Comparison of ENCODE assay signal across 14 cellular contexts in the genomic region with DNA sequence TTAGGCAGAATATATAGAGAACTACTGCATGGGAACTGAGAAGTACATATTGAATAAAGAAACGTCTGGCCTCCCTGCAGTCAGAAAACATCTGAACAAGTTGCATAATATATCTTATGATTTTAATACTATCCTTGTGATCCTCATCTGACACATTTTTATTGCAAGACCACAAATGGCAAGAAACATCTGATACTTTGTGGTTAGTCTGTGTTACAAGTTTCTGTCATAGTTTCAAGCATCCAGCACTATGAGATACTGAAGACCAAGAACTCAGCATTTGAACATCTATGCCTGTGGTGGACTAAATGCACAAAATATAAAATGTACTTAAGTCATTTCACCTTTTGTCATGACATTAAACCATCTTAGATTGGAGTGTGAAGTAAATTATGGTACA.
"Had no signal": no experiment of that assay in that cellular context is flagged by ENCODE, and none has a peak within 500 bp of the region (broad histone marks: within the 10 kb centered on the region; RNA-seq: fewer than 3 reads in every experiment).

No MANE protein-coding gene starts in this region.

- H3K27me3 Mint-ChIP-seq: activated CD4-positive, alpha-beta T cell treated with anti-CD3 and anti-CD28 coated beads, Interleukin-2, amount 10 ng/mL, durations not matched to agents 7 days and 5 days; memory B cell had no signal

- H3K4me1 ChIP-seq: ascending aorta, left ventricle myocardium inferior, transverse colon had no signal

- H3K36me3 ChIP-seq: ascending aorta, left ventricle myocardium inferior, transverse colon had no signal

- H3K27ac ChIP-seq: ascending aorta, left ventricle myocardium inferior, transverse colon had no signal

- H3K36me3 Mint-ChIP-seq: memory B cell had no signal

- H3K27ac Mint-ChIP-seq: activated CD4-positive, alpha-beta T cell treated with anti-CD3 and anti-CD28 coated beads, Interleukin-2, amount 10 ng/mL, durations not matched to agents 7 days and 5 days; memory B cell; natural killer cell; T-helper 2 cell treated with Interferon-gamma antibody and Interleukin-4, amounts not matched to agents 5 μg/mL and 100 μg/mL, for 36 hours had no signal

- FAIRE-seq: small intestine had no signal

- H3K4me3 Mint-ChIP-seq: activated CD4-positive, alpha-beta T cell treated with anti-CD3 and anti-CD28 coated beads, Interleukin-2, amount 10 ng/mL, durations not matched to agents 7 days and 5 days; memory B cell; natural killer cell; T-helper 2 cell treated with Interferon-gamma antibody and Interleukin-4, amounts not matched to agents 5 μg/mL and 100 μg/mL, for 36 hours had no signal

- H3K4me3 ChIP-seq: ascending aorta, left ventricle myocardium inferior, mucosa of descending colon, transverse colon had no signal

- ATAC-seq: mucosa of descending colon; natural killer cell; stimulated activated naive CD8-positive, alpha-beta T cell treated with anti-CD3 and anti-CD28 coated beads, Interleukin-15, Interleukin-2, amounts not matched to agents 100 U/mL and 50 U/mL, for 24 hours had no signal

- DNase-seq: activated CD4-positive, alpha-beta T cell treated with anti-CD3 and anti-CD28 coated beads, Interleukin-2, amount 10 ng/mL, durations not matched to agents 7 days and 5 days; activated CD4-positive, CD25-positive, alpha-beta regulatory T cell; activated CD8-positive, alpha-beta memory T cell treated with anti-CD3 and anti-CD28 coated beads, Interleukin-2, amount 50 U/mL, for 48 hours; activated naive CD4-positive, alpha-beta T cell; left ventricle myocardium inferior; mucosa of descending colon; natural killer cell; posterior cingulate gyrus; small intestine; stimulated activated naive CD8-positive, alpha-beta T cell treated with anti-CD3 and anti-CD28 coated beads, Interleukin-15, Interleukin-2, amounts not matched to agents 100 U/mL and 50 U/mL, for 24 hours; transverse colon had no signal

- H3K27me3 ChIP-seq: ascending aorta, transverse colon had no signal

- H3K4me1 Mint-ChIP-seq: activated CD4-positive, alpha-beta T cell treated with anti-CD3 and anti-CD28 coated beads, Interleukin-2, amount 10 ng/mL, durations not matched to agents 7 days and 5 days; memory B cell; natural killer cell had no signal

- H3K9me3 ChIP-seq: ascending aorta, left ventricle myocardium inferior, mucosa of descending colon, transverse colon had no signal
